In genomic region chr5:27315541-27316282, GRCh38 we compare ENCODE assay signal across 11 cellular contexts.
DNase-seq lines count a peak whose midpoint lies in the region; FAIRE-seq and TF ChIP-seq lines count a peak whose summit lies in the region.
"Had no signal": no experiment of that assay in that cellular context is flagged by ENCODE, and none has a peak within 500 bp of the region (broad histone marks: within the 10 kb centered on the region; RNA-seq: fewer than 3 reads in every experiment).

No MANE protein-coding gene starts in this region.

- in situ Hi-C loops in astrocyte of the cerebellum (cut with HindIII; ENCODE audit: low sequenced_read_pairs), result no loop called here

- H2AFZ ChIP-seq in Karpas-422 (ENCODE audit: low read length) (peak overlapping the region; percentile 69), keratinocyte (ENCODE audit: control insufficient read depth, low read length) (peak overlapping the region; percentile 66)

- H3K79me2 ChIP-seq in Karpas-422 (ENCODE audit: low read length), result no peaks in the 10 kb centered on the region
- H3K79me2 ChIP-seq in keratinocyte (ENCODE audit: control insufficient read depth, insufficient read depth, low read length), result no peaks in the 10 kb centered on the region

- FAIRE-seq in keratinocyte (lab: Jason Lieb, UNC), result no peak
- FAIRE-seq: TTC549 had no signal

- H3K36me3 ChIP-seq in Karpas-422 (ENCODE audit: insufficient read depth, low read length) (no peaks in the 10 kb centered on the region), keratinocyte (ENCODE audit: control insufficient read depth in 2 of 2, extremely low read depth in 1 of 2, insufficient read depth in 2 of 2, low read length in 2 of 2) (no peaks in the 10 kb centered on the region), thyroid gland (no peaks in the 10 kb centered on the region)

- H3K9ac ChIP-seq in Karpas-422 (ENCODE audit: low read length), result no peak overlapping the region
- H3K9ac ChIP-seq in keratinocyte (ENCODE audit: control insufficient read depth, extremely low read depth, insufficient read depth, low read length), result peak overlapping the region; percentile 2

- H3K4me1 ChIP-seq in Karpas-422 (ENCODE audit: low read length), result peaks cover 8% of the 10 kb centered on the region
- peaks cover 11% of the 10 kb centered on the region for H3K4me1 ChIP-seq in keratinocyte (ENCODE audit: control insufficient read depth, extremely low read depth, insufficient read depth, low read length)
- no peaks in the 10 kb centered on the region for H3K4me1 ChIP-seq in thyroid gland

- WGBS in thyroid gland, 2 donors, result 54 to 60% methylated on average over 7 of the region's 7 CpGs

- H3K4me3 ChIP-seq in Karpas-422 (ENCODE audit: low read length) (no peak overlapping the region), astrocyte of the cerebellum (ENCODE audit: low read depth, low read length) (no peak overlapping the region), keratinocyte (ENCODE audit: control insufficient read depth in 2 of 3, extremely low read depth in 1 of 3, insufficient read depth in 2 of 3, low read depth in 1 of 3, low read length in 3 of 3) (no peak overlapping the region), thyroid gland (replicated peaks in 1 of 3) (no peak overlapping the region)

- DNase-seq in Daoy (ENCODE audit: low read depth) (peak; percentile 5), Karpas-422 (no peak), astrocyte of the cerebellum (ENCODE audit: low read depth) (peak; percentile 66), keratinocyte (ENCODE audit: low read depth, low spot score) (no peak), NCI-H524 treated with DMSO at 0.1 percent for 48 hours (lab: John Stamatoyannopoulos, UW) (no peak), thyroid gland (no peak), caudate nucleus (lab: John Stamatoyannopoulos, UW) (no peak), islet precursor cell (no peak)
- DNase-seq: effector memory CD8-positive, alpha-beta T cell; left cardiac atrium had no signal

- dilution Hi-C loops in keratinocyte (cut with MboI; ENCODE audit: extremely low pct_ligation_motif_present, low sequenced_read_pairs), result no loop called here

- no peaks in the 10 kb centered on the region for H4K20me1 ChIP-seq in Karpas-422 (ENCODE audit: insufficient read depth, low read depth, low read length)
- H4K20me1 ChIP-seq in keratinocyte (ENCODE audit: control insufficient read depth, extremely low read depth, insufficient read depth, low read length), result no peaks in the 10 kb centered on the region

- no peaks in the 10 kb centered on the region for H3K9me1 ChIP-seq in keratinocyte (ENCODE audit: control insufficient read depth, extremely low read depth, insufficient read depth, low read length)

- intact Hi-C loops in thyroid gland (cut with DNase I), result no loop called here

- H3K27ac ChIP-seq in Karpas-422 (ENCODE audit: low read length) (no peak overlapping the region), keratinocyte (ENCODE audit: control insufficient read depth, insufficient read depth, low read length) (peak overlapping the region; percentile 65), thyroid gland (no peak overlapping the region), caudate nucleus (ENCODE audit: low read depth, low read length) (no peak overlapping the region)

- TF ChIP-seq POLR2A in thyroid gland (IDR thresholded peaks at IDR 0.05), result no peak

- TF ChIP-seq CTCF in astrocyte of the cerebellum (IDR thresholded peaks at IDR 0.05; ENCODE audit: low read depth, low read length, missing control alignments), result no peak
- TF ChIP-seq CTCF in keratinocyte (optimal IDR thresholded peaks at IDR 0.05 in 1 of 3, IDR thresholded peaks at IDR 0.05 in 1 of 3, conservative IDR thresholded peaks at IDR 0.05 in 1 of 3; ENCODE audit: extremely low read depth in 1 of 3, insufficient read depth in 2 of 3, low read length in 3 of 3), result no peak
- TF ChIP-seq CTCF in thyroid gland (IDR thresholded peaks at IDR 0.05), result no peak

- H3K4me2 ChIP-seq in Karpas-422 (ENCODE audit: low read depth, low read length, poor library complexity, severe bottlenecking) (peak overlapping the region; percentile 4), keratinocyte (ENCODE audit: control insufficient read depth, extremely low read depth, insufficient read depth, low read depth, low read length) (peak overlapping the region; percentile 44)

- no peaks in the 10 kb centered on the region for H3K9me2 ChIP-seq in Karpas-422 (replicated peaks; ENCODE audit: insufficient read depth, low read length)

- H3K9me3 ChIP-seq in Karpas-422 (ENCODE audit: low read length) (no peaks in the 10 kb centered on the region; the same call in 1 of the 2 replicates), keratinocyte (ENCODE audit: control insufficient read depth, low read depth, low read length) (no peaks in the 10 kb centered on the region), thyroid gland (no peaks in the 10 kb centered on the region)

- H3K27me3 ChIP-seq in Karpas-422 (ENCODE audit: low read length) (no peaks in the 10 kb centered on the region), keratinocyte (ENCODE audit: control insufficient read depth, extremely low read depth, insufficient read depth, low read length) (no peaks in the 10 kb centered on the region), thyroid gland (no peaks in the 10 kb centered on the region)

Comparison
In these comparisons a context has a peak if more than half of its experiments do, and no peak if none do; other contexts are left out.
1. DNase-seq: peak in Daoy (single experiment) and astrocyte of the cerebellum (single experiment); none in Karpas-422 (single experiment), keratinocyte (single experiment), NCI-H524 treated with DMSO at 0.1 percent for 48 hours (single experiment), thyroid gland (0 of 2), caudate nucleus (0 of 61) and islet precursor cell (single experiment).